34 cellular contexts compared by ENCODE assay signal in the genomic region with DNA sequence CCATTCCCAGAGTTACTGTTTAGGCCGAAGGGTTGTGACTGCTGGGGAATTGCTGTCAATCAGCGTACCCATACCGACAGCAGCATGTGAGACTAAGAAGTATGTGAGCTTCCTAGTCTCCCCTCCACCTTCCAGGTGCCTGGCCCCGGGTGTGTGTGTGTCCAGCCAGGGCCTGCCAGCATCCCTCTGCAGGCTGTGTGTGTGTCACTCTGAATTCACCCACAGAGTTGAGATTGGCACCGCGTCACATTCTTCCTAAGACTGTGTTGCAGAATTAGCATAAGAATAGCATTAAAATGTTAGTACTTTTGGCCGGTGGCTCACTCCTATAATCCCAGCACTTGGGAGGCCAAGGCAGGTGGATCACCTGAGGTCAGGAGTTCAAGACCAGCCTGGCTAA.
"Had no signal": no experiment of that assay in that cellular context is flagged by ENCODE, and none has a peak within 500 bp of the region (broad histone marks: within the 10 kb centered on the region; RNA-seq: fewer than 3 reads in every experiment).

No MANE protein-coding gene starts in this region.

- H3K9ac ChIP-seq: KMS-11, SK-N-SH had no signal

- H3K27me3 ChIP-seq: Peyer's patch, SJSA1 had no signal

- H3K9me2 ChIP-seq: SK-N-SH had no signal

- H3K9me3 ChIP-seq: Peyer's patch, SJSA1, SK-N-SH had no signal

- ATAC-seq: activated CD8-positive, alpha-beta memory T cell treated with anti-CD3 and anti-CD28 coated beads, Interleukin-2, amount 10 ng/mL, durations not matched to agents 7 days and 5 days; PC-3 had no signal

- H3K4me3 ChIP-seq: Peyer's patch, SJSA1 had no signal

- H3K27ac Mint-ChIP-seq: activated CD4-positive, alpha-beta memory T cell treated with anti-CD3 and anti-CD28 coated beads, Interleukin-2, amount 10 ng/mL, durations not matched to agents 7 days and 5 days; activated CD8-positive, alpha-beta memory T cell treated with anti-CD3 and anti-CD28 coated beads, Interleukin-2, amount 10 ng/mL, durations not matched to agents 7 days and 5 days; activated naive CD4-positive, alpha-beta T cell treated with anti-CD3 and anti-CD28 coated beads, Interleukin-2, amount 50 U/mL, for 24 hours; activated naive CD8-positive, alpha-beta T cell treated with anti-CD3 and anti-CD28 coated beads, Interleukin-2, amount 10 ng/mL, durations not matched to agents 7 days and 5 days; activated T-helper 2 cell treated with anti-CD3 and anti-CD28 coated beads, Interferon-gamma antibody, Interleukin-2, Interleukin-4, amounts not matched to agents 10 μg/mL and 5 μg/mL and 100 μg/mL, durations not matched to agents 14 hours and 24 hours and 36 hours; T-helper 1 cell treated with Interleukin-12 subunit alpha and Interleukin-12 subunit beta and Interleukin-4 antibody, amounts not matched to agents 30 μg/mL and 1 μg/mL, for 36 hours had no signal

- H3K9me3 Mint-ChIP-seq: activated CD4-positive, alpha-beta memory T cell treated with anti-CD3 and anti-CD28 coated beads, Interleukin-2, amount 10 ng/mL, durations not matched to agents 7 days and 5 days; activated naive CD4-positive, alpha-beta T cell treated with anti-CD3 and anti-CD28 coated beads, Interleukin-2, amount 50 U/mL, for 24 hours; activated naive CD8-positive, alpha-beta T cell treated with anti-CD3 and anti-CD28 coated beads, Interleukin-2, amount 10 ng/mL, durations not matched to agents 7 days and 5 days; activated T-helper 2 cell treated with anti-CD3 and anti-CD28 coated beads, Interferon-gamma antibody, Interleukin-2, Interleukin-4, amounts not matched to agents 10 μg/mL and 5 μg/mL and 100 μg/mL, durations not matched to agents 14 hours and 24 hours and 36 hours; brain; T-helper 1 cell treated with Interleukin-12 subunit alpha and Interleukin-12 subunit beta and Interleukin-4 antibody, amounts not matched to agents 30 μg/mL and 1 μg/mL, for 36 hours had no signal

- H3K4me2 ChIP-seq: KMS-11, SK-N-SH had no signal

- H3K27me3 Mint-ChIP-seq: activated CD4-positive, alpha-beta memory T cell treated with anti-CD3 and anti-CD28 coated beads, Interleukin-2, amount 10 ng/mL, durations not matched to agents 7 days and 5 days; activated CD8-positive, alpha-beta memory T cell treated with anti-CD3 and anti-CD28 coated beads, Interleukin-2, amount 10 ng/mL, durations not matched to agents 7 days and 5 days; activated naive CD4-positive, alpha-beta T cell treated with anti-CD3 and anti-CD28 coated beads, Interleukin-2, amount 50 U/mL, for 24 hours; activated naive CD8-positive, alpha-beta T cell treated with anti-CD3 and anti-CD28 coated beads, Interleukin-2, amount 10 ng/mL, durations not matched to agents 7 days and 5 days; brain had no signal

- H3K4me1 ChIP-seq: Peyer's patch, SJSA1 had no signal

- H3K4me3 Mint-ChIP-seq: activated CD4-positive, alpha-beta memory T cell treated with anti-CD3 and anti-CD28 coated beads, Interleukin-2, amount 10 ng/mL, durations not matched to agents 7 days and 5 days; activated CD8-positive, alpha-beta memory T cell treated with anti-CD3 and anti-CD28 coated beads, Interleukin-2, amount 10 ng/mL, durations not matched to agents 7 days and 5 days; activated naive CD4-positive, alpha-beta T cell treated with anti-CD3 and anti-CD28 coated beads, Interleukin-2, amount 50 U/mL, for 24 hours; activated naive CD8-positive, alpha-beta T cell treated with anti-CD3 and anti-CD28 coated beads, Interleukin-2, amount 10 ng/mL, durations not matched to agents 7 days and 5 days; brain; T-helper 1 cell treated with Interleukin-12 subunit alpha and Interleukin-12 subunit beta and Interleukin-4 antibody, amounts not matched to agents 30 μg/mL and 1 μg/mL, for 36 hours had no signal

- DNase-seq: activated CD4-positive, alpha-beta memory T cell treated with anti-CD3 and anti-CD28 coated beads, Interleukin-2, amount 10 ng/mL, durations not matched to agents 7 days and 5 days; activated CD4-positive, alpha-beta T cell treated with anti-CD3 and anti-CD28 coated beads for 1 hour; activated CD4-positive, alpha-beta T cell treated with anti-CD3 and anti-CD28 coated beads for 48 hours; activated CD4-positive, CD25-positive, alpha-beta regulatory T cell; activated CD8-positive, alpha-beta memory T cell treated with anti-CD3 and anti-CD28 coated beads for 24 hours; activated CD8-positive, alpha-beta memory T cell treated with anti-CD3 and anti-CD28 coated beads, Interleukin-2, amount 10 ng/mL, durations not matched to agents 7 days and 5 days; activated CD8-positive, alpha-beta memory T cell treated with anti-CD3 and anti-CD28 coated beads, Interleukin-2, amount 50 U/mL, for 48 hours; activated gamma-delta T cell; activated naive CD4-positive, alpha-beta T cell treated with Interleukin-2 at 50 U/mL for 16 hours; activated naive CD8-positive, alpha-beta T cell treated with anti-CD3 and anti-CD28 coated beads, Interleukin-2, amount 10 ng/mL, durations not matched to agents 7 days and 5 days; amygdala; central memory CD4-positive, alpha-beta T cell; MM.1S; MV-4-11; NCI-H1092; NCI-H1436 treated with DMSO at 0.1 percent for 48 hours; NCI-H1694 treated with DMSO at 0.1 percent for 48 hours; NCI-H2029; NCI-H345; NCI-H524 treated with DMSO at 0.1 percent for 48 hours; NK-92 treated with Interleukin-12 subunit alpha and Interleukin-12 subunit beta, amount 100 ng/mL, for 24 hours; PC-3; Peyer's patch; RPMI8226; SHP77 treated with DMSO at 0.1 percent for 48 hours; SK-N-SH; T-helper 9 cell had no signal

- H3K27ac ChIP-seq: KMS-11, Peyer's patch, SJSA1, VCaP had no signal

- H3K4me1 Mint-ChIP-seq: activated CD4-positive, alpha-beta memory T cell treated with anti-CD3 and anti-CD28 coated beads, Interleukin-2, amount 10 ng/mL, durations not matched to agents 7 days and 5 days; activated naive CD4-positive, alpha-beta T cell treated with anti-CD3 and anti-CD28 coated beads, Interleukin-2, amount 50 U/mL, for 24 hours had no signal
